Comparison of ENCODE assay signal across 10 cellular contexts in genomic region chr16:67961551-67961957, GRCh38. TPM values are rescaled to one million over a fixed set of nuclear protein-coding genes. Genes with fewer than 3 reads are reported as not detected.
DNase-seq lines count a peak whose midpoint lies in the region; ATAC-seq and TF ChIP-seq lines count a peak whose summit lies in the region.
"Had no signal": no experiment of that assay in that cellular context is flagged by ENCODE, and none has a peak within 500 bp of the region (broad histone marks: within the 10 kb centered on the region; RNA-seq: fewer than 3 reads in every experiment).

No MANE protein-coding gene starts in this region.

- TF ChIP-seq POLR2A in heart left ventricle (IDR thresholded peaks at IDR 0.05) = no peak

- peaks cover 0 to 81% (median 68%) of the 10 kb centered on the region in 9 donors for H3K36me3 ChIP-seq in heart left ventricle
- peaks cover 62% of the 10 kb centered on the region for H3K36me3 ChIP-seq in lower lobe of right lung

- H3K27ac ChIP-seq in heart left ventricle (peak overlapping the region in 11 of 12 donors; percentile 95 to 100 (median 99)), lower lobe of right lung (peak overlapping the region; percentile 58)

- H3K27ac Mint-ChIP-seq in mesothelial cell of epicardium = no peak overlapping the region

- 62 to 68% (median 67%) methylated on average over 12 to 13 of the region's 13 CpGs for WGBS in heart left ventricle, 4 donors

- H3K4me3 ChIP-seq in heart left ventricle (no peak overlapping the region), lower lobe of right lung (no peak overlapping the region)

- H3K4me3 Mint-ChIP-seq in mesothelial cell of epicardium = no peak overlapping the region

- ATAC-seq in heart left ventricle (peak in 2 of 4 donors; percentile 2 to 13), Right ventricle myocardium inferior (no peak), lower lobe of right lung (peak; percentile 58 to 59), GM18858 (IDR thresholded peaks at IDR 0.05; ENCODE audit: unreplicated experiment) (no peak), GM19351 (IDR thresholded peaks at IDR 0.05; ENCODE audit: unreplicated experiment) (no peak)

- no peaks in the 10 kb centered on the region for H3K27me3 ChIP-seq in heart left ventricle
- no peaks in the 10 kb centered on the region for H3K27me3 ChIP-seq in lower lobe of right lung (ENCODE audit: low read depth)

- intact Hi-C loops in heart left ventricle (cut with DNase I) = loop anchor here in 1 of 10 donors (10.0 kb wide), 1 partner anchor 273 kb away; the partner anchor contains the start of gene ESRP2
- intact Hi-C loops in Right ventricle myocardium inferior (cut with DNase I) = loop anchor here (2.0 kb wide), 1 partner anchor 61 kb away; the partner anchor contains the start of genes DDX28 and DUS2
- intact Hi-C loops in lower lobe of right lung (cut with DNase I) = no loop called here

- H3K4me1 ChIP-seq in heart left ventricle (peaks cover 52 to 89% (median 82%) of the 10 kb centered on the region in 12 donors), lower lobe of right lung (peaks cover 77% of the 10 kb centered on the region)

- H3K4me1 Mint-ChIP-seq in mesothelial cell of epicardium = peaks cover 24% of the 10 kb centered on the region

- no peaks in the 10 kb centered on the region for H3K9me3 Mint-ChIP-seq in mesothelial cell of epicardium

- peaks cover 31% of the 10 kb centered on the region for H3K36me3 Mint-ChIP-seq in mesothelial cell of epicardium

- peak in 4 of 5 donors; percentile 60 to 88 (median 71) for DNase-seq in heart left ventricle
- DNase-seq in Right ventricle myocardium inferior (ENCODE audit: missing footprints) = no peak
- peak; percentile 51 for DNase-seq in SW480 (ENCODE audit: low spot score)
- DNase-seq in lower lobe of right lung = peak; percentile 78
- no peak for DNase-seq in mesothelial cell of epicardium (ENCODE audit: low spot score in 2 of 2, unreplicated experiment in 2 of 2)
- no peak for DNase-seq in LoVo (ENCODE audit: low spot score)
- DNase-seq: nucleus accumbens had no signal

- TF ChIP-seq CTCF in heart left ventricle (IDR thresholded peaks at IDR 0.05) (no peak), lower lobe of right lung (IDR thresholded peaks at IDR 0.05) (no peak), mesothelial cell of epicardium (IDR thresholded peaks at IDR 0.05; ENCODE audit: unreplicated experiment) (no peak)

- H3K9me3 ChIP-seq in heart left ventricle (no peaks in the 10 kb centered on the region), lower lobe of right lung (no peaks in the 10 kb centered on the region)

- H3K27me3 Mint-ChIP-seq in mesothelial cell of epicardium (ENCODE audit: low read depth) = no peaks in the 10 kb centered on the region

RNA-seq across cellular contexts. Expression of gene SLC12A4, which starts 6.9 kb away (rescaled TPM):
- 10 to 100 TPM; 64.6 to 92.2 (median 86.8) TPM for total RNA-seq in heart left ventricle
- polyA plus RNA-seq in heart left ventricle = 10 to 100 TPM; 65.3 to 81.5 TPM
- total RNA-seq in Right ventricle myocardium inferior = 97.5 TPM
- total RNA-seq in lower lobe of right lung = 80.3 TPM
- 129 to 155 TPM (median 140 TPM) in 3 replicates for total RNA-seq in mesothelial cell of epicardium

RNA-seq across cellular contexts. Expression of gene LCAT, which starts 17.6 kb away (rescaled TPM):
- total RNA-seq in heart left ventricle = 10 to 100 TPM in 7 of 9 donors, 1 to 10 TPM in 2; 9.7 to 24.1 (median 18.2) TPM
- 10 to 100 TPM; 10.9 to 31.7 TPM for polyA plus RNA-seq in heart left ventricle
- 19.0 TPM for total RNA-seq in Right ventricle myocardium inferior
- 33.8 TPM for total RNA-seq in lower lobe of right lung
- total RNA-seq in mesothelial cell of epicardium = 68.5 to 73.8 TPM (median 68.8 TPM) in 3 replicates

RNA-seq across cellular contexts. Expression of gene DPEP3, which starts 18.7 kb away (rescaled TPM):
- total RNA-seq in heart left ventricle (under 1 TPM in 2 of 9 donors, not detected in 7; 0.13 to 0.16 TPM), Right ventricle myocardium inferior (not detected), lower lobe of right lung (0.18 TPM), mesothelial cell of epicardium (not detected in 3 replicates)
- not detected for polyA plus RNA-seq in heart left ventricle
- total RNA-seq: A673 had no signal

RNA-seq across cellular contexts. Expression of gene PSMB10, which starts 24.9 kb away (rescaled TPM):
- total RNA-seq in heart left ventricle (100 to 1,000 TPM in 1 of 9 donors, 10 to 100 TPM in 8; 39.4 to 182 (median 60.5) TPM), Right ventricle myocardium inferior (59.3 TPM), lower lobe of right lung (82.7 TPM), mesothelial cell of epicardium (14.0 to 17.2 TPM (median 16.7 TPM) in 3 replicates)
- 100 to 1,000 TPM in 1 of 2 donors, 10 to 100 TPM in 1; 56.9 to 118 TPM for polyA plus RNA-seq in heart left ventricle

RNA-seq across cellular contexts. Expression of gene CTRL, which starts 29.9 kb away (rescaled TPM):
- total RNA-seq in heart left ventricle = 1 to 10 TPM in 3 of 9 donors, under 1 TPM in 5, not detected in 1; 0.23 to 2.1 (median 0.74) TPM
- under 1 TPM; 0.61 to 0.90 TPM for polyA plus RNA-seq in heart left ventricle
- 0.81 TPM for total RNA-seq in Right ventricle myocardium inferior
- 0.59 TPM for total RNA-seq in lower lobe of right lung
- total RNA-seq in mesothelial cell of epicardium = 1.00 to 1.5 TPM (median 1.4 TPM) in 3 replicates

Comparison
In these comparisons a context has a peak if more than half of its experiments do, and no peak if none do; other contexts are left out.
1. DNase-seq: peak in heart left ventricle (4 of 5), SW480 (single experiment) and lower lobe of right lung (single experiment); none in Right ventricle myocardium inferior (single experiment), mesothelial cell of epicardium (0 of 2) and LoVo (single experiment).
2. ATAC-seq: peak in lower lobe of right lung (2 of 2); none in Right ventricle myocardium inferior (single experiment), GM18858 (single experiment) and GM19351 (single experiment).